7 cellular contexts compared by ENCODE assay signal in the genomic region with DNA sequence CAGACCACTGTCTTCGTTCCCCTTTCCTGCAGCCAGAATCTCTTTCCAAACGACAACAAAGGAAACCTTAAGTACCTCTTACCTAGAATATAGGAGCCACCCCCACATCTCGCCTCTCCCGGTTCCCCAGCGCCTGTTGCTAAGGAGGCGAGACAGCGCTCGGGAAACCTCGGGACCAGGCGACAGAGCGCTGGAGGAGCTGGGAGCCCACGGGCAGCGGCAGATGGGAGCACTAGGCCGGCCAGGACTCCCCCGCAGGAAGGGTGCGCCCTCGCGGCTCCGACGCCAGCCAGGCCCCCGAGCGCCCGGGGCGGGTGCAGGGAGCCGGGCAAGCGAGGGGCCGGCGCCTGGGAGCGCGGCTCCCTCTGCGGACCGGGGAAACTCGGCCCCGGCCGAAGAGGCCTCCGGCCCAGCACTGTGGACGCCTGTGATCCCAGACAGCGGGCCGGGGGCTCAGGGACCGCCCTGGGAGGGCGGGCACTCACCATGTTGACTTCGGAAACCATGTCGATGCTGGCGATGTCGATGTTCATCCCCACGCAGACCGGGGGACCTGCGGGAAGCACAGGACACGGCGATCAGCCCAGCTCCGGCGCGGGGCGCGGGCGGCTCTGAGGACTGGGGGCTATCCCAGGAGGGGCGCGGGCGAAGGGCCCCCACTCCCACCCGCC. TPM values are rescaled to one million over a fixed set of nuclear protein-coding genes. Genes with fewer than 3 reads are reported as not detected.
DNase-seq lines count a peak whose midpoint lies in the region; ATAC-seq and TF ChIP-seq lines count a peak whose summit lies in the region.

No MANE protein-coding gene starts in this region.

- H3K4me1 ChIP-seq in thoracic aorta (ENCODE audit: control insufficient read depth in 1 of 2, low read depth in 2 of 2) = peaks cover 7 to 14% of the 10 kb centered on the region in 2 donors

- H3K4me3 ChIP-seq in thoracic aorta = peak overlapping the region; percentile 64

- H3K36me3 ChIP-seq in thoracic aorta = no peaks in the 10 kb centered on the region

- TF ChIP-seq CTCF in thoracic aorta (IDR thresholded peaks at IDR 0.05) = no peak

- H3K27ac ChIP-seq in caudate nucleus (ENCODE audit: low read depth, low read length) = no peak overlapping the region
- no peak overlapping the region for H3K27ac ChIP-seq in thoracic aorta

- peak; percentile 38 for ATAC-seq in left lobe of liver
- ATAC-seq in thoracic aorta (ENCODE audit: insufficient number of reproducible peaks, low FRiP score, low read depth) = no peak

- no peaks in the 10 kb centered on the region for H3K27me3 ChIP-seq in thoracic aorta (replicated peaks; ENCODE audit: insufficient read depth)

- no peaks in the 10 kb centered on the region for H3K9me3 ChIP-seq in thoracic aorta

- peak; percentile 33 for DNase-seq in NCI-H1105 treated with DMSO at 0.1 percent for 48 hours (lab: John Stamatoyannopoulos, UW)
- peak in 43 of 61 donors; percentile 8 to 71 (median 45) for DNase-seq in caudate nucleus (lab: John Stamatoyannopoulos, UW)
- DNase-seq in left lobe of liver (ENCODE audit: low spot score) = no peak
- no peak for DNase-seq in thoracic aorta (ENCODE audit: low spot score)
- DNase-seq in NOMO-1 (lab: John Stamatoyannopoulos, UW; ENCODE audit: unreplicated experiment in 2 of 2) = no peak
- DNase-seq in kidney glomerular epithelial cell (lab: John Stamatoyannopoulos, UW) = no peak
- no peak for DNase-seq in GDM1 (lab: John Stamatoyannopoulos, UW)

RNA-seq across cellular contexts. Expression of a gene that starts 0.8 kb away (rescaled TPM):
- total RNA-seq in left lobe of liver = 3.0 TPM
- total RNA-seq in thoracic aorta = 1 to 10 TPM in 1 of 2 donors, under 1 TPM in 1; 0.54 to 2.0 TPM

Comparison
In these comparisons a context has a peak if more than half of its experiments do, and no peak if none do; other contexts are left out.
1. DNase-seq: peak in NCI-H1105 treated with DMSO at 0.1 percent for 48 hours (single experiment) and caudate nucleus (43 of 61); none in left lobe of liver (single experiment), thoracic aorta (single experiment), NOMO-1 (0 of 2), kidney glomerular epithelial cell (single experiment) and GDM1 (single experiment).